8 cellular contexts compared by ENCODE assay signal in genomic region chr18:21740474-21740723, GRCh38. TPM values are rescaled to one million over a fixed set of nuclear protein-coding genes. Genes with fewer than 3 reads are reported as not detected.
DNase-seq lines count a peak whose midpoint lies in the region; ATAC-seq, FAIRE-seq and TF ChIP-seq lines count a peak whose summit lies in the region.

No MANE protein-coding gene starts in this region.

- TF ChIP-seq POLR2A in breast epithelium (IDR thresholded peaks at IDR 0.05), result no peak

- H3K79me2 ChIP-seq in keratinocyte (ENCODE audit: control insufficient read depth, insufficient read depth, low read length), result peaks cover 37% of the 10 kb centered on the region

- TF ChIP-seq CTCF in breast epithelium (IDR thresholded peaks at IDR 0.05) (no peak), keratinocyte (optimal IDR thresholded peaks at IDR 0.05 in 1 of 3, IDR thresholded peaks at IDR 0.05 in 1 of 3, conservative IDR thresholded peaks at IDR 0.05 in 1 of 3; ENCODE audit: extremely low read depth in 1 of 3, insufficient read depth in 2 of 3, low read length in 3 of 3) (no peak)

- H3K9me1 ChIP-seq in keratinocyte (ENCODE audit: control insufficient read depth, extremely low read depth, insufficient read depth, low read length), result no peaks in the 10 kb centered on the region

- H3K4me3 ChIP-seq in breast epithelium (peak overlapping the region; percentile 84 to 97 (median 94)), keratinocyte (ENCODE audit: control insufficient read depth in 2 of 3, extremely low read depth in 1 of 3, insufficient read depth in 2 of 3, low read depth in 1 of 3, low read length in 3 of 3) (peak overlapping the region; percentile 84 to 99 (median 97))

- DNase-seq in AG08396 (ENCODE audit: low spot score) (peak; percentile 97), SIG-M5 (lab: John Stamatoyannopoulos, UW) (peak; percentile 66), breast epithelium (ENCODE audit: low spot score in 2 of 2) (peak; percentile 97 to 98), keratinocyte (ENCODE audit: low read depth, low spot score) (no peak), middle frontal gyrus (ENCODE audit: extremely low spot score, low spot score) (no peak)
- DNase-seq in stimulated activated CD4-positive, alpha-beta T cell treated with anti-CD3 and anti-CD28 coated beads, Interleukin-4, amount 100 ng/mL, for 1 hour, result peak; percentile 99

- FAIRE-seq in keratinocyte (lab: Jason Lieb, UNC), result peak; percentile 66

- no peaks in the 10 kb centered on the region for H3K27me3 ChIP-seq in breast epithelium
- no peaks in the 10 kb centered on the region for H3K27me3 ChIP-seq in keratinocyte (ENCODE audit: control insufficient read depth, extremely low read depth, insufficient read depth, low read length)

- H4K20me1 ChIP-seq in keratinocyte (ENCODE audit: control insufficient read depth, extremely low read depth, insufficient read depth, low read length), result no peaks in the 10 kb centered on the region

- H3K27ac ChIP-seq in breast epithelium (peak overlapping the region; percentile 98 to 99), keratinocyte (ENCODE audit: control insufficient read depth, insufficient read depth, low read length) (peak overlapping the region; percentile 95)

- H2AFZ ChIP-seq in keratinocyte (ENCODE audit: control insufficient read depth, low read length), result peak overlapping the region; percentile 92

- dilution Hi-C loops in keratinocyte (cut with MboI; ENCODE audit: extremely low pct_ligation_motif_present, low sequenced_read_pairs), result no loop called here

- intact Hi-C loops in breast epithelium (cut with DNase I; ENCODE audit: low total_unique reads), result no loop called here

- peak overlapping the region; percentile 77 for H3K4me2 ChIP-seq in keratinocyte (ENCODE audit: control insufficient read depth, extremely low read depth, insufficient read depth, low read depth, low read length)

- H3K9ac ChIP-seq in keratinocyte (ENCODE audit: control insufficient read depth, extremely low read depth, insufficient read depth, low read length), result peak overlapping the region; percentile 97

- H3K36me3 ChIP-seq in breast epithelium, result no peaks in the 10 kb centered on the region
- no peaks in the 10 kb centered on the region for H3K36me3 ChIP-seq in keratinocyte (ENCODE audit: control insufficient read depth in 2 of 2, extremely low read depth in 1 of 2, insufficient read depth in 2 of 2, low read length in 2 of 2)

- ATAC-seq in GM18870 (IDR thresholded peaks at IDR 0.05; ENCODE audit: unreplicated experiment), result peak; percentile 97
- peak; percentile 96 for ATAC-seq in HG03097 (IDR thresholded peaks at IDR 0.05; ENCODE audit: low FRiP score, unreplicated experiment)

- H3K4me1 ChIP-seq in breast epithelium (no peaks in the 10 kb centered on the region), keratinocyte (ENCODE audit: control insufficient read depth, extremely low read depth, insufficient read depth, low read length) (peaks cover 9% of the 10 kb centered on the region)

- H3K9me3 ChIP-seq in breast epithelium (no peaks in the 10 kb centered on the region), keratinocyte (ENCODE audit: control insufficient read depth, low read depth, low read length) (no peaks in the 10 kb centered on the region)

RNA-seq across cellular contexts. Expression of gene MIB1, which starts 0.2 kb away (rescaled TPM):
- 10 to 100 TPM; 35.0 to 55.2 (median 37.7) TPM for total RNA-seq in breast epithelium
- polyA plus RNA-seq in keratinocyte, result 17.0 to 24.8 TPM (median 18.0 TPM) in 3 replicates
- polyA plus RNA-seq in keratinocyte (2011; ENCODE audit: low read depth), result 15.0 TPM
- polyA plus RNA-seq in keratinocyte (2011; cell fraction: cytosol; rRNA removed), result 11.2 and 17.6 TPM in 2 replicates
- polyA plus RNA-seq in keratinocyte (2011; cell fraction: nucleus; rRNA removed), result 20.4 and 25.0 TPM in 2 replicates
- polyA plus RNA-seq in keratinocyte (2012; ENCODE audit: low replicate concordance), result 11.2 and 20.9 TPM in 2 replicates
- 20.0 to 140 TPM (median 85.1 TPM) in 3 replicates for polyA minus RNA-seq in keratinocyte
- 53.1 TPM for polyA minus RNA-seq in keratinocyte (2011; cell fraction: cytosol; rRNA and poly(A)+ RNA removed)
- 42.3 and 93.4 TPM in 2 replicates for polyA minus RNA-seq in keratinocyte (2011; cell fraction: nucleus; rRNA and poly(A)+ RNA removed)

RNA-seq across cellular contexts. Expression of gene ABHD3, which starts 35.8 kb away (rescaled TPM):
- total RNA-seq in breast epithelium, result 10 to 100 TPM; 12.6 to 16.2 (median 13.1) TPM
- 17.2 to 31.6 TPM (median 18.1 TPM) in 3 replicates for polyA plus RNA-seq in keratinocyte
- polyA plus RNA-seq in keratinocyte (2011; ENCODE audit: low read depth), result 5.7 TPM
- polyA plus RNA-seq in keratinocyte (2011; cell fraction: cytosol; rRNA removed), result 7.3 and 15.5 TPM in 2 replicates
- 46.2 and 58.0 TPM in 2 replicates for polyA plus RNA-seq in keratinocyte (2011; cell fraction: nucleus; rRNA removed)
- 14.4 and 16.0 TPM in 2 replicates for polyA plus RNA-seq in keratinocyte (2012; ENCODE audit: low replicate concordance)
- polyA minus RNA-seq in keratinocyte, result 3.3 to 21.7 TPM (median 12.0 TPM) in 3 replicates
- 8.6 TPM for polyA minus RNA-seq in keratinocyte (2011; cell fraction: cytosol; rRNA and poly(A)+ RNA removed)
- 17.2 and 42.8 TPM in 2 replicates for polyA minus RNA-seq in keratinocyte (2011; cell fraction: nucleus; rRNA and poly(A)+ RNA removed)

Comparison
In these comparisons a context has a peak if more than half of its experiments do, and no peak if none do; other contexts are left out.
1. DNase-seq: peak in AG08396 (single experiment), SIG-M5 (single experiment), breast epithelium (2 of 2) and stimulated activated CD4-positive, alpha-beta T cell treated with anti-CD3 and anti-CD28 coated beads, Interleukin-4, amount 100 ng/mL, for 1 hour (single experiment); none in keratinocyte (single experiment) and middle frontal gyrus (single experiment).